24 cellular contexts compared by ENCODE assay signal in the genomic region with DNA sequence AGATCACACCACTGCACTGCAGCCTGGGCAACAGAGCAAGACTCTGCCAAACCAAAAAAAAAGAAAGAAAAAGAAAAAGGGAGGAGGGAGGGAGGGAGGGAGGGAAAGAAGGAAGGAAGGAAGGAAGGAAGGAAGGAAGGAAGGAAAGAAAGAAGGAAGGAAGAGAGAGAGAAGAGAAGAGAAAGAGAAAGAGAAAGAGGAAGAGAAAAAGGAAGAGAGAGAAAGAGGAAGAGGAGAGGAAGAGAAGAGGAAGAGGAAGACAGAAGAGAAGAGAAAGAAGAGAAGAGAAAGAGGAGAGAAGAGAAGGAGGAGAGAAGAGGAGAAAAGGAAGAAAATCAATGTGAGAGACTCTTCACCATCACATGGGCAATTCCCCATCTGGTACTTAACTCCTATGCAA. TPM values are rescaled to one million over a fixed set of nuclear protein-coding genes. Genes with fewer than 3 reads are reported as not detected.
DNase-seq lines count a peak whose midpoint lies in the region; ATAC-seq, FAIRE-seq and TF ChIP-seq lines count a peak whose summit lies in the region.
"Had no signal": no experiment of that assay in that cellular context is flagged by ENCODE, and none has a peak within 500 bp of the region (broad histone marks: within the 10 kb centered on the region; RNA-seq: fewer than 3 reads in every experiment).

No MANE protein-coding gene starts in this region.

- H3K27me3 ChIP-seq in CD8-positive, alpha-beta memory T cell (ENCODE audit: insufficient read depth, low read length, poor library complexity, severe bottlenecking) = no peaks in the 10 kb centered on the region
- no peaks in the 10 kb centered on the region; a peak in 1 of 5 replicates for H3K27me3 ChIP-seq in K562 (ENCODE audit: control insufficient read depth in 2 of 2, insufficient read depth in 2 of 2, low read length in 2 of 2)
- H3K27me3 ChIP-seq: SJSA1 had no signal

- no peak overlapping the region for H3K4me3 ChIP-seq in CD8-positive, alpha-beta memory T cell (ENCODE audit: low read length)
- no peak overlapping the region for H3K4me3 ChIP-seq in K562
- H3K4me3 ChIP-seq: SJSA1 had no signal

- H3K4me1 Mint-ChIP-seq in T-helper 2 cell treated with Interferon-gamma antibody and Interleukin-4, amounts not matched to agents 5 μg/mL and 100 μg/mL, for 36 hours (ENCODE audit: low read depth) = peaks cover 15% of the 10 kb centered on the region
- H3K4me1 Mint-ChIP-seq in CD8-positive, alpha-beta memory T cell = no peaks in the 10 kb centered on the region
- H3K4me1 Mint-ChIP-seq in stimulated activated memory B cell treated with anti-CD40 and anti-IgM and Interleukin-4, amounts not matched to agents 10 μg/mL and 1 μg/mL and 100 μg/mL, for 72 hours = peaks cover 8% of the 10 kb centered on the region

- no peak overlapping the region for H3K9ac ChIP-seq in K562 (ENCODE audit: insufficient read depth in 1 of 2, low read depth in 2 of 2, low read length in 2 of 2)

- no peak overlapping the region for H3K4me2 ChIP-seq in K562 (ENCODE audit: insufficient read depth, low read length)

- CTCF ChIA-PET in CD8-positive, alpha-beta memory T cell (lab: Charles Lee) = interaction anchor here (10.0 kb wide), 1 partner anchor 511 kb away, joined by 120 read pairs; no protein-coding TSS in a partner anchor
- CTCF ChIA-PET in K562 (lab: Yijun Ruan, JAX; ENCODE audit: low intra/inter-chr PET ratio) = no interaction called here

- H3K79me2 ChIP-seq in K562 (ENCODE audit: control insufficient read depth, insufficient read depth, low read length) = no peaks in the 10 kb centered on the region

- intact Hi-C loops in K562 (cut with micrococcal nuclease) = no loop called here

- no peak overlapping the region for H3K4me3 Mint-ChIP-seq in T-helper 2 cell treated with Interferon-gamma antibody and Interleukin-4, amounts not matched to agents 5 μg/mL and 100 μg/mL, for 36 hours
- H3K4me3 Mint-ChIP-seq in CD8-positive, alpha-beta memory T cell = no peak overlapping the region
- no peak overlapping the region for H3K4me3 Mint-ChIP-seq in stimulated activated memory B cell treated with anti-CD40 and anti-IgM and Interleukin-4, amounts not matched to agents 10 μg/mL and 1 μg/mL and 100 μg/mL, for 72 hours

- H3K27ac Mint-ChIP-seq in T-helper 2 cell treated with Interferon-gamma antibody and Interleukin-4, amounts not matched to agents 5 μg/mL and 100 μg/mL, for 36 hours = peak overlapping the region; percentile 60
- peak overlapping the region in 5 of 8 donors; percentile 12 to 58 (median 26) for H3K27ac Mint-ChIP-seq in CD8-positive, alpha-beta memory T cell
- H3K27ac Mint-ChIP-seq in stimulated activated memory B cell treated with anti-CD40 and anti-IgM and Interleukin-4, amounts not matched to agents 10 μg/mL and 1 μg/mL and 100 μg/mL, for 72 hours = peak overlapping the region; percentile 42

- POLR2A ChIA-PET in CD8-positive, alpha-beta memory T cell (lab: Charles Lee) = no interaction called here
- POLR2A ChIA-PET in K562 (lab: Yijun Ruan, JAX) = interaction anchor here (0.9 kb wide), 1 partner anchor 202 kb away, joined by 3 read pairs; no protein-coding TSS in a partner anchor

- no peak for ATAC-seq in K562
- no peak for ATAC-seq in stimulated activated memory B cell treated with anti-CD40 and anti-IgM and Interleukin-4, amounts not matched to agents 10 μg/mL and 1 μg/mL and 100 μg/mL, for 72 hours
- ATAC-seq in GM21367 (IDR thresholded peaks at IDR 0.05; ENCODE audit: unreplicated experiment) = no peak
- ATAC-seq: HepG2, Right ventricle myocardium inferior had no signal

- H3K9me3 Mint-ChIP-seq in T-helper 2 cell treated with Interferon-gamma antibody and Interleukin-4, amounts not matched to agents 5 μg/mL and 100 μg/mL, for 36 hours = no peaks in the 10 kb centered on the region
- no peaks in the 10 kb centered on the region for H3K9me3 Mint-ChIP-seq in CD8-positive, alpha-beta memory T cell
- H3K9me3 Mint-ChIP-seq in stimulated activated memory B cell treated with anti-CD40 and anti-IgM and Interleukin-4, amounts not matched to agents 10 μg/mL and 1 μg/mL and 100 μg/mL, for 72 hours = peaks cover 6% of the 10 kb centered on the region

- DNase-seq in T-helper 2 cell treated with Interferon-gamma antibody and Interleukin-4, amounts not matched to agents 5 μg/mL and 100 μg/mL, for 36 hours (ENCODE audit: low spot score) = no peak
- DNase-seq in T-helper 2 cell (no peak), K562 (ENCODE audit: extremely low read depth in 1 of 4, low spot score in 3 of 4) (no peak)
- no peak for DNase-seq in CD8-positive, alpha-beta memory T cell
- no peak for DNase-seq in activated CD4-positive, alpha-beta T cell treated with anti-CD3 and anti-CD28 coated beads, Interleukin-2, amount 50 U/mL, for 1 hour
- DNase-seq: Caco-2, DMS 273 treated with DMSO at 0.1 percent for 48 hours, DND-41, GOT3, HCEC 1CT, KG1, NCI-H1694, NCI-H2081, NCI-H446, NCI-H526, OCI-M1 had no signal

- H3K36me3 ChIP-seq in CD8-positive, alpha-beta memory T cell (ENCODE audit: insufficient read depth, low read length) = peaks cover 4% of the 10 kb centered on the region
- H3K36me3 ChIP-seq in K562 (ENCODE audit: control insufficient read depth, insufficient read depth, low read length) = no peaks in the 10 kb centered on the region
- H3K36me3 ChIP-seq: SJSA1 had no signal

- H3K27ac ChIP-seq in CD8-positive, alpha-beta memory T cell (ENCODE audit: low read depth, low read length) = no peak overlapping the region
- no peak overlapping the region for H3K27ac ChIP-seq in K562 (ENCODE audit: extremely low read depth, low read depth, low read length)
- H3K27ac ChIP-seq: HL-60, SJSA1 had no signal

- TF ChIP-seq RAD21 in K562 (CRISPR knock-in tag; conservative IDR thresholded peaks at IDR 0.05 in 1 of 2, IDR thresholded peaks at IDR 0.05 in 1 of 2) = no peak

- peaks cover 33% of the 10 kb centered on the region for H3K36me3 Mint-ChIP-seq in T-helper 2 cell treated with Interferon-gamma antibody and Interleukin-4, amounts not matched to agents 5 μg/mL and 100 μg/mL, for 36 hours (ENCODE audit: low read depth)
- H3K36me3 Mint-ChIP-seq in CD8-positive, alpha-beta memory T cell = peaks cover 0 to 75% (median 31%) of the 10 kb centered on the region in 3 donors
- peaks cover 46% of the 10 kb centered on the region for H3K36me3 Mint-ChIP-seq in stimulated activated memory B cell treated with anti-CD40 and anti-IgM and Interleukin-4, amounts not matched to agents 10 μg/mL and 1 μg/mL and 100 μg/mL, for 72 hours

- no peak for FAIRE-seq in K562 (lab: Jason Lieb, UNC)
- FAIRE-seq: A204.1, GM12892, HepG2 had no signal

- no peaks in the 10 kb centered on the region for H3K27me3 Mint-ChIP-seq in T-helper 2 cell treated with Interferon-gamma antibody and Interleukin-4, amounts not matched to agents 5 μg/mL and 100 μg/mL, for 36 hours (ENCODE audit: low read depth)
- peaks cover 0 to 1% of the 10 kb centered on the region in 2 donors for H3K27me3 Mint-ChIP-seq in CD8-positive, alpha-beta memory T cell
- no peaks in the 10 kb centered on the region for H3K27me3 Mint-ChIP-seq in stimulated activated memory B cell treated with anti-CD40 and anti-IgM and Interleukin-4, amounts not matched to agents 10 μg/mL and 1 μg/mL and 100 μg/mL, for 72 hours

- H2AFZ ChIP-seq in K562 (ENCODE audit: low read depth, low read length) = no peak overlapping the region

- no TSS peak for BruUV-seq in K562 (replicated peaks; lab: Mats Ljungman, UMichigan)

- H3K9me1 ChIP-seq in K562 (ENCODE audit: control insufficient read depth, insufficient read depth, low read length) = no peaks in the 10 kb centered on the region

- TF ChIP-seq POLR2A in K562 (conservative IDR thresholded peaks at IDR 0.05) = no peak

- no peaks in the 10 kb centered on the region for H3K9me3 ChIP-seq in CD8-positive, alpha-beta memory T cell (ENCODE audit: low read length)
- H3K9me3 ChIP-seq in K562 (replicated peaks; ENCODE audit: control insufficient read depth, insufficient read depth, low read depth, low read length) = no peaks in the 10 kb centered on the region
- H3K9me3 ChIP-seq: Caco-2, SJSA1 had no signal

- no peak for TF ChIP-seq EP300 in K562 (IDR thresholded peaks at IDR 0.05; ENCODE audit: low read length)

- in situ Hi-C loops in K562 (cut with MboI) = no loop called here

- no peak for TF ChIP-seq CTCF in K562 (IDR thresholded peaks at IDR 0.05 in 2 of 3, conservative IDR thresholded peaks at IDR 0.05 in 1 of 3; ENCODE audit: insufficient read depth in 2 of 3, low read depth in 1 of 3, low read length in 3 of 3)

- H4K20me1 ChIP-seq in K562 (replicated peaks; ENCODE audit: control insufficient read depth, insufficient read depth, low read length) = no peaks in the 10 kb centered on the region

- H3K4me1 ChIP-seq in CD8-positive, alpha-beta memory T cell (ENCODE audit: insufficient read depth, low read length) = no peaks in the 10 kb centered on the region
- no peaks in the 10 kb centered on the region for H3K4me1 ChIP-seq in K562 (replicated peaks in 1 of 2; ENCODE audit: control insufficient read depth in 2 of 2, insufficient read depth in 2 of 2, low read length in 2 of 2)
- H3K4me1 ChIP-seq: Caco-2 had no signal

RNA-seq across cellular contexts. Expression of a gene that starts 57.6 kb away (rescaled TPM):
- 10 to 100 TPM; 27.3 to 27.9 TPM for total RNA-seq in CD8-positive, alpha-beta memory T cell
- 23.3 TPM for polyA plus RNA-seq in CD8-positive, alpha-beta memory T cell
- 44.8 and 46.3 TPM in 2 replicates for total RNA-seq in K562 (2011; cell fraction: chromatin; rRNA removed; ENCODE audit: low replicate concordance)
- 26.6 and 28.7 TPM in 2 replicates for total RNA-seq in K562 (2011; cell fraction: nucleolus; rRNA removed)
- total RNA-seq in K562 (2011; cell fraction: nucleoplasm; rRNA removed) = 30.8 and 33.4 TPM in 2 replicates
- 10.4 and 13.2 TPM in 2 replicates for total RNA-seq in K562 (2014; rRNA removed)
- total RNA-seq in K562 (2014; rRNA removed; fragmentation: Illumina TruSeq; extraction: Trizol) = 10.4 and 11.2 TPM in 2 replicates
- 8.8 and 9.1 TPM in 2 replicates for total RNA-seq in K562 (2015; rRNA removed; fragmentation: Illumina TruSeq; extraction: Trizol)
- 12.7 and 15.1 TPM in 2 replicates for total RNA-seq in K562 (2021)
- 8.1 and 10.3 TPM in 2 replicates for polyA plus RNA-seq in K562 (2011; rRNA removed)
- 4.7 and 5.6 TPM in 2 replicates for polyA plus RNA-seq in K562 (2011; cell fraction: cytosol; rRNA removed)
- polyA plus RNA-seq in K562 (2011; cell fraction: nucleus; rRNA removed) = 9.9 and 14.7 TPM in 2 replicates
- polyA plus RNA-seq in K562 (2012) = 5.5 and 7.5 TPM in 2 replicates
- 10.2 and 11.6 TPM in 2 replicates for polyA plus RNA-seq in K562 (2014; fragmentation: Illumina TruSeq; extraction: Trizol)
- polyA plus RNA-seq in K562 (2014; fragmentation: Nextera tagmentation; extraction: Ambion mirVana) = 1 to 10 TPM; 2.1 to 2.3 TPM
- polyA plus RNA-seq in K562 (2014; rRNA removed) = 10.0 and 12.8 TPM in 2 replicates
- polyA minus RNA-seq in K562 (2011; rRNA and poly(A)+ RNA removed) = 15.6 and 17.9 TPM in 2 replicates
- polyA minus RNA-seq in K562 (2011; cell fraction: cytosol; rRNA and poly(A)+ RNA removed) = 4.1 and 11.5 TPM in 2 replicates
- 18.2 and 20.4 TPM in 2 replicates for polyA minus RNA-seq in K562 (2011; cell fraction: nucleus; rRNA and poly(A)+ RNA removed)
